22 cellular contexts compared by ENCODE assay signal in the genomic region with DNA sequence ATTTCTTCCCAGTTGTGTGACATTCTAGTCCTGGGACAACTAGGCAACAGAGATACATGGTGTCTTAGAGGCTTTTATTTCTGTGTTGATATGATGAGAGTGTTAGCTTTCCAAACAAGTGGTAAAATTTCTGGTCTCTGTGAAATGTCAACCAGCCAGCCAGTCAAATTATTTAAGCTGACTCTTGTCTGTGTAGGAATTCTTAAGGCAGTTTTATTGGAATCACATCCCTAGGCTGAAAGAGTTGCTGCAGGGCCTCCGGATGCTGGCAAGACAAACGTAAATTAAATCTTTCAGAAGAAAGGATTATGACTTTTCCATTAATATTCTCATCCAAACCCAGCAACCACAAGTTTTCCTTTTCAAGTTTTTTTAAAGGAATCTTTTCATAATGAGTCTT. TPM values are rescaled to one million over a fixed set of nuclear protein-coding genes. Genes with fewer than 3 reads are reported as not detected.
"Had no signal": no experiment of that assay in that cellular context is flagged by ENCODE, and none has a peak within 500 bp of the region (broad histone marks: within the 10 kb centered on the region; RNA-seq: fewer than 3 reads in every experiment).

No MANE protein-coding gene starts in this region.

- H3K36me3 ChIP-seq: prostate gland had no signal

- FAIRE-seq: astrocyte, kidney, small intestine had no signal

- H3K4me1 ChIP-seq: prostate gland had no signal

- H3K4me3 ChIP-seq: prostate gland had no signal

- H3K9me3 ChIP-seq: prostate gland had no signal

- ATAC-seq: left ventricle myocardium superior; natural killer cell treated with Interleukin-12 subunit alpha and Interleukin-12 subunit beta and Interleukin-15 and Interleukin-18, amount 100 ng/mL, for 72 hours; right cardiac atrium had no signal

- H3K4me3 Mint-ChIP-seq: natural killer cell treated with Interleukin-12 subunit alpha and Interleukin-12 subunit beta and Interleukin-15 and Interleukin-18, amount 100 ng/mL, for 72 hours had no signal

- DNase-seq: activated CD4-positive, alpha-beta T cell treated with anti-CD3 and anti-CD28 coated beads, Interleukin-2, amount 50 U/mL, for 4 hours; activated CD4-positive, CD25-positive, alpha-beta regulatory T cell treated with anti-CD3 and anti-CD28 coated beads, Interleukin-2, amount 50 U/mL, for 72 hours; activated naive CD4-positive, alpha-beta T cell treated with Interleukin-2 at 50 U/mL for 16 hours; activated T-cell treated with anti-CD3 and anti-CD28 coated beads for 4 hours; dermis blood vessel endothelial cell; hypothalamus; kidney; left ventricle myocardium superior; mesenchymal stem cell; nucleus accumbens; right cardiac atrium; small intestine; stimulated activated CD4-positive, alpha-beta T cell treated with anti-CD3 and anti-CD28 coated beads, Interleukin-4, amount 100 ng/mL, for 4 hours; stimulated activated CD8-positive, alpha-beta memory T cell treated with anti-CD3 and anti-CD28 coated beads, Interleukin-4, amount 100 ng/mL, for 48 hours; stimulated activated naive CD4-positive, alpha-beta T cell treated with Interleukin-2 at 50 U/mL for 16 hours; T-helper 1 cell; T1000; trophoblast cell had no signal

- H3K27ac ChIP-seq: prostate gland had no signal

- H3K27ac Mint-ChIP-seq: natural killer cell treated with Interleukin-12 subunit alpha and Interleukin-12 subunit beta and Interleukin-15 and Interleukin-18, amount 100 ng/mL, for 72 hours had no signal

RNA-seq across cellular contexts. Expression of gene SERPINB7, which starts 44.6 kb away (rescaled TPM):
- total RNA-seq: chondrocyte; dermis blood vessel endothelial cell; left ventricle myocardium superior; natural killer cell treated with Interleukin-12 subunit alpha and Interleukin-12 subunit beta and Interleukin-15 and Interleukin-18, amount 100 ng/mL, for 72 hours; right cardiac atrium had no signal
- polyA plus RNA-seq: right cardiac atrium, small intestine had no signal
